ENCODE assay signal across 8 cellular contexts in the genomic region with DNA sequence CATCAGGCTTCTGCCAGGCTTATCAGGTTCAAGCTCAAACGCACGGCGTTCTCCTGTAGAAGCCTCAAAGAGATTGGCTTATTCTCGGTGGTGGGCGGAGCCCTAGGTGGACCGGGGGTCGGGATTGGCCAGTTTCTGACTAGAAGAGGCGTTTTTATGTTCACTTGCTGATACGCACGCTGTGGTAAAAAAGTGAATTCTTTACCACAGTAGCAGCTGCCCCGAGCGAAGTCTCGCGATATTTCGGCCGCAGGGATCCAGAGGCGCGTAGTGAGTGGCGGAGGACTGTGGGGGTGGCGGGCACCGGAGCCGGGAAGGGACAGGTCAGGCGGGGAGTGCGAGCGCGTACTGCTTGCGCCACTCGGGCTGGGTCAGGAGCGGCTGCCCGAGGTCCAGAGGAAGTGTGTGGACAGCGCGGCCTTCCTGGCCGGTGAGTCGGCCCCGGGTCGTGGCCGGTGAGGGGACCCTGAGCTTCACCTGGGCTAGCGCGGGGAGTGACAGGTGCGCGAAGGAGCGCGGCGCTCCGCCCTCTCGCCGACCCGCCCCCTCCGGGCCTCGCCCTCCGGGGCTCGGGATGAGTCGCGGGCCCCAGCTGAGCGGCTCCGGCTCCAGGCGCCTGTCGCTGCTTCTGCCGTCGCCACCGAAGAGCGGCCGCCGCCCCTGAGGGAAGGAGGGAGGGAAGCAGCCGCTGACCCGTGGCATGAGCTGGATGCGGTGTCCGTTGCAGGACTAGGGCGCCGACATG.
DNase-seq lines count a peak whose midpoint lies in the region; ATAC-seq and FAIRE-seq lines count a peak whose summit lies in the region.

A gene with protein sequence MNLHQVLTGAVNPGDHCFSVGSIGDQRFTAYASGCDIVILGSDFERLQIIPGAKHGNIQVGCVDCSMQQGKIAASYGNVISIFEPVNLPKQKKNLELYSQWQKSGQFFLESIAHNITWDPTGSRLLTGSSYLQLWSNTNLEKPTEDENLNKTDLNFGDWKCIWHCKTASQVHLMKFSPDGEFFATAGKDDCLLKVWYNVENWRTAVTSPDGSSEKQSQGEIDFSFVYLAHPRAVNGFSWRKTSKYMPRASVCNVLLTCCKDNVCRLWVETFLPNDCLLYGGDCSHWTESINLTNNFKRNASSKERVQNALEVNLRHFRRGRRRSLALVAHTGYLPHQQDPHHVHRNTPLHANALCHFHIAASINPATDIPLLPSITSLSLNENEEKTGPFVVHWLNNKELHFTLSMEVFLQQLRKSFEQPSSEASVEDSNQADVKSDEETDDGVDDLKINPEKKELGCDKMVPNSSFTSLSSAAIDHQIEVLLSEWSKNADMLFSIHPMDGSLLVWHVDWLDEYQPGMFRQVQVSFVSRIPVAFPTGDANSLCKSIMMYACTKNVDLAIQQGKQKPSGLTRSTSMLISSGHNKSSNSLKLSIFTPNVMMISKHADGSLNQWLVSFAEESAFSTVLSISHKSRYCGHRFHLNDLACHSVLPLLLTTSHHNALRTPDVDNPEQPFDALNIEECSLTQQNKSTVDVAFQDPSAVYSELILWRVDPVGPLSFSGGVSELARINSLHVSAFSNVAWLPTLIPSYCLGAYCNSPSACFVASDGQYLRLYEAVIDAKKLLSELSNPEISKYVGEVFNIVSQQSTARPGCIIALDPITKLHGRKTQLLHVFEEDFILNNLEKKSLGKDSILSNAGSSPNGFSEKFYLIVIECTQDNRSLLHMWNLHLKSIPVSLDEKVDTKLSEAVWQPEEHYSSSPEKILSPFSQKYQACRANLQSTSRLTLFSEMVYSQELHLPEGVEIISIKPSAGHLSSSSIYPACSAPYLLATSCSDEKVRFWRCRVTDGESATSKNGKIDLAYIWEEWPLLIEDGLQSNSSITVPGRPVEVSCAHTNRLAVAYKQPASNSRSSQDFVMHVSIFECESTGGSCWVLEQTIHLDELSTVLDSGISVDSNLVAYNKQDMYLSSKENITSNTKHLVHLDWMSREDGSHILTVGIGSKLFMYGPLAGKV (N-terminal part only) (plus strand): TSS at position 260 of the 745 bp plus-strand sequence. CDS start 483 bp downstream, at position 743.

- peak; percentile 97 for FAIRE-seq in GM19239 (lab: Jason Lieb, UNC)

- ATAC-seq in HG03457 (IDR thresholded peaks at IDR 0.05; ENCODE audit: unreplicated experiment): peak; percentile 80

- peak within 1 kb of the TSS; percentile 94 for H3K27ac ChIP-seq in cingulate gyrus (ENCODE audit: low read depth, low read length)

- DNase-seq in AML-193 (lab: John Stamatoyannopoulos, UW) (peak; percentile 98), GM19239 (ENCODE audit: insufficient read length, low spot score) (peak; percentile 31), NCI-H524 treated with DMSO at 0.1 percent for 48 hours (lab: John Stamatoyannopoulos, UW) (peak; percentile 96), kidney glomerular epithelial cell (lab: John Stamatoyannopoulos, UW) (peak; percentile 98)
- DNase-seq in activated CD4-positive, alpha-beta T cell treated with anti-CD3 and anti-CD28 coated beads for 4 hours: peak; percentile 98 to 99
- peak; percentile 94 to 95 for DNase-seq in stimulated activated CD4-positive, alpha-beta T cell treated with anti-CD3 and anti-CD28 coated beads, Interleukin-1b, Interleukin-23, amount 100 ng/mL, for 1 hour (ENCODE audit: low read depth in 2 of 2)

Comparison
In these comparisons a context has a peak if more than half of its experiments do, and no peak if none do; other contexts are left out.
1. Peak in every context shown above with its lines: DNase-seq, ATAC-seq and H3K27ac ChIP-seq.
2. DNase-seq: peak in every context shown above with its lines; median percentile 98 in activated CD4-positive, alpha-beta T cell treated with anti-CD3 and anti-CD28 coated beads for 4 hours; 98 in AML-193; 98 in kidney glomerular epithelial cell; 96 in NCI-H524 treated with DMSO at 0.1 percent for 48 hours; 94 in stimulated activated CD4-positive, alpha-beta T cell treated with anti-CD3 and anti-CD28 coated beads, Interleukin-1b, Interleukin-23, amount 100 ng/mL, for 1 hour; 31 in GM19239.